17 cellular contexts compared by ENCODE assay signal in the genomic region with DNA sequence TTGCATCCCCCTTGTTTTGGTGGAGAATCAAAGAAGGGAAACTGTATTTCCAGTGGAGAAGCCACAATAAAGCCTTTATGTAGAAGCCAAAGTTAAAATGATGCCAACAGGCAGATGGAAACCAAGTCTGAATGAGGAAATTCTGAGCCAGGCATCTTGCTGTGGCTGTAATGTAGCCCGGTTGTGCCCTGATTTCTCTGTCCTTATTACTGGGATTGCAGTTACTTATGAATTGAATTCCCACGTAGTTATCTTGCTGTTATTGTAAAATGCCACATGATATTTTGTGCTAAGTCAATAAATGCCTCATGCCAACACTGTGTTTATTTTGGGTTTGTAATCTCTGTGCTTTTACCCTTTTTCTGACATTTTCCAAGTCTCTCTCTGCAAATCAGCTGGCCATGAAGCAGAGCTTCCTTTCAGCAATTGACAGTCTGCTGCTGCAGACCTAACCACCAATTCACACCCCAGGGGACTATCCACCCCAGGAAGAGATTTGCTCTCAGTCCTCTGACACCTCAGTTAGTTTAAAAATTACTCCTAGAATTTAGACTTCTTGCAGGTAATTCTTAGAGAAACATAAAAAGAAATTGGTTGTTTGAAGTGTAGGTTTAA.
DNase-seq lines count a peak whose midpoint lies in the region; ATAC-seq and TF ChIP-seq lines count a peak whose summit lies in the region.
"Had no signal": no experiment of that assay in that cellular context is flagged by ENCODE, and none has a peak within 500 bp of the region (broad histone marks: within the 10 kb centered on the region; RNA-seq: fewer than 3 reads in every experiment).

No MANE protein-coding gene starts in this region.

- CTCF ChIA-PET in PC-3 (lab: Charles Lee): no interaction called here

- TF ChIP-seq CTCF in PC-3 (conservative IDR thresholded peaks at IDR 0.05; ENCODE audit: low read depth, low read length) (no peak), brain microvascular endothelial cell (IDR thresholded peaks at IDR 0.05; ENCODE audit: low read depth, low read length, missing control alignments) (no peak)

- peak; percentile 41 for ATAC-seq in GM21529 (IDR thresholded peaks at IDR 0.05; ENCODE audit: unreplicated experiment)
- ATAC-seq in PC-3: peak; percentile 79
- ATAC-seq in HG03342 (IDR thresholded peaks at IDR 0.05; ENCODE audit: unreplicated experiment): no peak
- ATAC-seq in HG02642 (IDR thresholded peaks at IDR 0.05; ENCODE audit: poor library complexity, unreplicated experiment): no peak
- ATAC-seq in GM18502 (IDR thresholded peaks at IDR 0.05; ENCODE audit: poor library complexity, unreplicated experiment): no peak
- ATAC-seq: A549; activated CD8-positive, alpha-beta memory T cell treated with anti-CD3 and anti-CD28 coated beads, Interleukin-2, amount 10 ng/mL, durations not matched to agents 7 days and 5 days; naive thymus-derived CD4-positive, alpha-beta T cell had no signal

- BruUV-seq in PC-3 (replicated peaks; lab: Mats Ljungman, UMichigan): no TSS peak

- peak overlapping the region; percentile 19; the same call in 1 of the 2 replicates for H3K27ac ChIP-seq in BLaER1
- no peak overlapping the region for H3K27ac ChIP-seq in PC-3 (ENCODE audit: low read length)
- H3K27ac ChIP-seq in brain microvascular endothelial cell: no peak overlapping the region
- H3K27ac ChIP-seq: A549, PC-9, thyroid gland had no signal

- DNase-seq in PC-3 (no peak), iPS-NIHi11 (ENCODE audit: low spot score) (peak; percentile 24), brain microvascular endothelial cell (no peak)
- DNase-seq: activated CD8-positive, alpha-beta memory T cell treated with anti-CD3 and anti-CD28 coated beads, Interleukin-2, amount 10 ng/mL, durations not matched to agents 7 days and 5 days; activated gamma-delta T cell; CD4-positive, alpha-beta memory T cell; EL; naive thymus-derived CD4-positive, alpha-beta T cell; PC-9; stimulated activated CD4-positive, alpha-beta T cell treated with anti-CD3 and anti-CD28 coated beads, Interleukin-2, amount 100 ng/mL, for 24 hours; thyroid gland had no signal

- H3K9me2 ChIP-seq in PC-3 (replicated peaks; ENCODE audit: low read length): no peaks in the 10 kb centered on the region

- H3K4me1 ChIP-seq in BLaER1: peaks cover 61% of the 10 kb centered on the region
- no peaks in the 10 kb centered on the region for H3K4me1 ChIP-seq in PC-3 (ENCODE audit: insufficient read depth, low read length)
- H3K4me1 ChIP-seq: A549 had no signal

- H3K36me3 ChIP-seq in BLaER1 (no peaks in the 10 kb centered on the region), PC-3 (ENCODE audit: low read depth, low read length) (no peaks in the 10 kb centered on the region), brain microvascular endothelial cell (replicated peaks) (no peaks in the 10 kb centered on the region)
- H3K36me3 ChIP-seq: thyroid gland had no signal

- H3K9ac ChIP-seq in BLaER1 (no peak overlapping the region; the same call in 1 of the 2 replicates), PC-3 (ENCODE audit: low read length) (no peak overlapping the region)

- H3K4me3 ChIP-seq in BLaER1: peak overlapping the region; percentile 24; the same call in 1 of the 2 replicates
- no peak overlapping the region for H3K4me3 ChIP-seq in PC-3 (ENCODE audit: low read length)
- H3K4me3 ChIP-seq in brain microvascular endothelial cell (ENCODE audit: low read depth, low read length): no peak overlapping the region
- H3K4me3 ChIP-seq: A549, PC-9, thyroid gland had no signal

- POLR2A ChIA-PET in PC-3 (lab: Charles Lee; ENCODE audit: unreplicated experiment): no interaction called here

- in situ Hi-C loops in brain microvascular endothelial cell (cut with HindIII; ENCODE audit: low pct_ligation_motif_present, low sequenced_read_pairs): no loop called here

- H2AFZ ChIP-seq in PC-3 (ENCODE audit: low read length): no peak overlapping the region
- H2AFZ ChIP-seq: PC-9 had no signal

- H3F3A ChIP-seq in PC-3 (ENCODE audit: low read length, unreplicated experiment): no peaks in the 10 kb centered on the region

- H3K4me2 ChIP-seq in BLaER1: peak overlapping the region; percentile 73
- no peak overlapping the region for H3K4me2 ChIP-seq in PC-3 (ENCODE audit: low read length)
- H3K4me2 ChIP-seq: A549, PC-9 had no signal

- intact Hi-C loops in PC-3 (cut with micrococcal nuclease): no loop called here

- no peaks in the 10 kb centered on the region for H3K79me2 ChIP-seq in PC-3 (ENCODE audit: low read length)

- no peaks in the 10 kb centered on the region for H3K27me3 ChIP-seq in BLaER1
- no peaks in the 10 kb centered on the region for H3K27me3 ChIP-seq in PC-3 (ENCODE audit: low read length)
- no peaks in the 10 kb centered on the region for H3K27me3 ChIP-seq in brain microvascular endothelial cell (replicated peaks)
- H3K27me3 ChIP-seq: thyroid gland had no signal

- H3K9me3 ChIP-seq in BLaER1 (no peaks in the 10 kb centered on the region), PC-3 (ENCODE audit: low read length) (no peaks in the 10 kb centered on the region)
- H3K9me3 ChIP-seq: A549, thyroid gland had no signal

- H4K20me1 ChIP-seq in BLaER1 (no peaks in the 10 kb centered on the region), PC-3 (ENCODE audit: low read length) (no peaks in the 10 kb centered on the region)

Comparison
In these comparisons a context has a peak if more than half of its experiments do, and no peak if none do; other contexts are left out.
1. ATAC-seq: peak in GM21529 (single experiment) and PC-3 (single experiment); none in HG03342 (single experiment), HG02642 (single experiment) and GM18502 (single experiment).